10 cellular contexts compared by ENCODE assay signal in genomic region chr13:46728777-46729176, GRCh38.
DNase-seq lines count a peak whose midpoint lies in the region; ATAC-seq and TF ChIP-seq lines count a peak whose summit lies in the region.
"Had no signal": no experiment of that assay in that cellular context is flagged by ENCODE, and none has a peak within 500 bp of the region (broad histone marks: within the 10 kb centered on the region; RNA-seq: fewer than 3 reads in every experiment).

No MANE protein-coding gene starts in this region.

- H3F3A ChIP-seq in GM23248 (ENCODE audit: insufficient read depth) (no peaks in the 10 kb centered on the region), SU-DHL-6 (ENCODE audit: insufficient read depth) (no peaks in the 10 kb centered on the region)

- H3K9ac ChIP-seq in GM23248 (no peak overlapping the region), SU-DHL-6 (ENCODE audit: low read length) (no peak overlapping the region)

- H3K4me2 ChIP-seq in GM23248 (ENCODE audit: unreplicated experiment) (no peak overlapping the region), SU-DHL-6 (ENCODE audit: low read depth, low read length, poor library complexity, severe bottlenecking) (no peak overlapping the region)

- H4K20me1 ChIP-seq in GM23248 (ENCODE audit: insufficient read depth) (no peaks in the 10 kb centered on the region), SU-DHL-6 (ENCODE audit: low read depth, low read length) (no peaks in the 10 kb centered on the region)

- DNase-seq in Daoy (ENCODE audit: low read depth) (peak; percentile 15), GM23248 (peak; percentile 28), kidney tubule cell (ENCODE audit: low spot score) (peak; percentile 23), NCI-H1105 treated with DMSO at 0.1 percent for 48 hours (lab: John Stamatoyannopoulos, UW) (no peak)
- DNase-seq: sigmoid colon, T-cell, thyroid gland had no signal

- H3K4me3 ChIP-seq in GM23248, result no peak overlapping the region
- no peak overlapping the region for H3K4me3 ChIP-seq in SU-DHL-6 (ENCODE audit: insufficient read depth, low read length, poor library complexity, severe bottlenecking)
- H3K4me3 ChIP-seq: sigmoid colon, thyroid gland had no signal

- H3K27ac ChIP-seq in GM23248 (no peak overlapping the region), SU-DHL-6 (ENCODE audit: low read depth, low read length) (no peak overlapping the region)
- H3K27ac ChIP-seq: sigmoid colon, thyroid gland had no signal

- WGBS in GM23248 (ENCODE audit: low coverage in 1 of 2, low lambda C conversion rate in 2 of 2, missing lambda C conversion rate in 2 of 2), 2 experiments, result 96% methylated on average over 7 of the region's 7 CpGs

- H3K79me2 ChIP-seq in GM23248 (ENCODE audit: insufficient read depth) (no peaks in the 10 kb centered on the region), SU-DHL-6 (ENCODE audit: insufficient read depth, low read length) (no peaks in the 10 kb centered on the region)

- H3K4me1 ChIP-seq in GM23248 (ENCODE audit: insufficient read depth), result no peaks in the 10 kb centered on the region
- H3K4me1 ChIP-seq: sigmoid colon, thyroid gland had no signal

- H3K9me2 ChIP-seq in GM23248 (ENCODE audit: insufficient read depth) (no peaks in the 10 kb centered on the region), SU-DHL-6 (replicated peaks; ENCODE audit: insufficient read depth, low read length) (no peaks in the 10 kb centered on the region)

- ATAC-seq in HG03095 (IDR thresholded peaks at IDR 0.05; ENCODE audit: unreplicated experiment), result no peak
- ATAC-seq in HG03175 (IDR thresholded peaks at IDR 0.05; ENCODE audit: unreplicated experiment), result no peak
- ATAC-seq: T-cell had no signal

- TF ChIP-seq CTCF in SU-DHL-6 (IDR thresholded peaks at IDR 0.05; ENCODE audit: insufficient read depth, low read length, poor library complexity, severe bottlenecking), result peak; percentile 14

- H3K36me3 ChIP-seq in GM23248 (ENCODE audit: low read depth) (peaks cover 27% of the 10 kb centered on the region), SU-DHL-6 (ENCODE audit: low read length) (peaks cover 13% of the 10 kb centered on the region; the same call in 1 of the 2 replicates)

- no peaks in the 10 kb centered on the region for H3K9me3 ChIP-seq in GM23248 (ENCODE audit: low read depth)
- H3K9me3 ChIP-seq in SU-DHL-6 (ENCODE audit: insufficient read depth, low read length), result no peaks in the 10 kb centered on the region
- H3K9me3 ChIP-seq: sigmoid colon, thyroid gland had no signal

- in situ Hi-C loops in GM23248 (cut with MboI), result loop anchor here (10.0 kb wide), 1 partner anchor 234 kb away; no protein-coding TSS in a partner anchor

- H3K27me3 ChIP-seq in GM23248 (replicated peaks; ENCODE audit: insufficient read depth) (no peaks in the 10 kb centered on the region), SU-DHL-6 (ENCODE audit: low read length) (no peaks in the 10 kb centered on the region)
- H3K27me3 ChIP-seq: sigmoid colon, thyroid gland had no signal

- no peak overlapping the region for H2AFZ ChIP-seq in GM23248
- no peak overlapping the region for H2AFZ ChIP-seq in SU-DHL-6 (ENCODE audit: low read depth, low read length, severe bottlenecking)
